8 cellular contexts compared by ENCODE assay signal in the genomic region with DNA sequence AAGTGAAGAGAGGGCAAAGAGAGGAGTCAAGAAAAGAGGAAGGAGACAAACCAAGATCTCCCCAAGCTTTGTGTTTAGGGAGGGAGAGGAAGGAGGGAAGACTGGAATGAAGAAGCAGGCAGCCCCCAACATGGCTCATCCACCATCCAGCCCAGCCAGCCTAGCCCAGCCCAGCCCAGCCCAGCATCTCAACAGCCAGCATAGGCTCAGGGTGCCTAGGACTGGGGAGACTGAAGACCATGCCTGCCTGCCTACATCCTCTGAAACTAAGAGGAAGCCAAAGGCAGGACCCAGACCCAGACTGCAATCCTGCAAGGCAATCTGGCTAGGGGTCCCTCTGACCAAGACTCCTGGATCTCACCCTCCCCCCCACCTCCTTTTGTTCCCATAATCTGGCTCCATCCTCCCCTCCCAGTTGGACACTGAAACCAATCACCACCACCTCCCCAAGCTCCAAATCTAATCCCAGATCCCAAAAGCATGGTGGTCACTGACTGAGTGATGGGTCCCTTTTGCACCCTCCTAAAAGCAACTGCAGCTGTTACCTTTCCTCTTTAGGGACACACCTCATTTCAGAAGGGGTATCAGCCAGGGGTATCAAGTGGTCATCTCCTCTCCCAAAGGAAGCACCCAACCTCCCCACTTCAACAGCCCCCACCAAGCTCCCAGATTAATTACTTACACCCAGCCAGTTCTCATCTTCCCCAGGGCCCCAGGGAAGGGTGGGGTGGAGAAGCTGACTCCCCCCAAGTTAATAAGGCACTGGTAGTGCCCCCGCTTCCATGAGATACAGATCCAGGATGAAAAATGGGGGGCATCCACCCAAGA. TPM values are rescaled to one million over a fixed set of nuclear protein-coding genes. Genes with fewer than 3 reads are reported as not detected.
DNase-seq lines count a peak whose midpoint lies in the region; ATAC-seq and TF ChIP-seq lines count a peak whose summit lies in the region.

No MANE protein-coding gene starts in this region.

- intact Hi-C loops in gastrocnemius medialis (cut with DNase I; ENCODE audit: low total_unique reads) = loop anchor here (5.0 kb wide), 1 partner anchor 205 kb away; no protein-coding TSS in a partner anchor

- TF ChIP-seq CTCF in SU-DHL-6 (IDR thresholded peaks at IDR 0.05; ENCODE audit: insufficient read depth, low read length, poor library complexity, severe bottlenecking) (no peak), fibroblast of the aortic adventitia (IDR thresholded peaks at IDR 0.05; ENCODE audit: insufficient read depth, low read length) (no peak), gastrocnemius medialis (IDR thresholded peaks at IDR 0.05 in 4 of 5, conservative IDR thresholded peaks at IDR 0.05 in 1 of 5) (no peak)

- H3K79me2 ChIP-seq in SU-DHL-6 (ENCODE audit: insufficient read depth, low read length) = no peaks in the 10 kb centered on the region

- no peaks in the 10 kb centered on the region for H4K20me1 ChIP-seq in SU-DHL-6 (ENCODE audit: low read depth, low read length)

- no peak for ATAC-seq in gastrocnemius medialis

- TF ChIP-seq POLR2A in gastrocnemius medialis (IDR thresholded peaks at IDR 0.05) = no peak

- H3K27me3 ChIP-seq in H7 (ENCODE audit: control insufficient read depth, insufficient read depth, low read length) = no peaks in the 10 kb centered on the region
- H3K27me3 ChIP-seq in SU-DHL-6 (ENCODE audit: low read length) = no peaks in the 10 kb centered on the region
- no peaks in the 10 kb centered on the region for H3K27me3 ChIP-seq in gastrocnemius medialis

- H3K27ac ChIP-seq in SU-DHL-6 (ENCODE audit: low read depth, low read length) (no peak overlapping the region), gastrocnemius medialis (peak overlapping the region; percentile 93 to 99 (median 96))

- H3K4me3 ChIP-seq in H7 (ENCODE audit: insufficient read depth, low read depth, low read length) (peak overlapping the region; percentile 75), SU-DHL-6 (ENCODE audit: insufficient read depth, low read length, poor library complexity, severe bottlenecking) (no peak overlapping the region), fibroblast of the aortic adventitia (ENCODE audit: low read depth, low read length) (peak overlapping the region; percentile 90), gastrocnemius medialis (peak overlapping the region; percentile 81 to 97 (median 89))

- H2AFZ ChIP-seq in SU-DHL-6 (ENCODE audit: low read depth, low read length, severe bottlenecking) = no peak overlapping the region

- H3K4me1 ChIP-seq in gastrocnemius medialis = peaks cover 55 to 56% of the 10 kb centered on the region in 2 donors

- no peaks in the 10 kb centered on the region for H3K9me2 ChIP-seq in SU-DHL-6 (replicated peaks; ENCODE audit: insufficient read depth, low read length)

- no peaks in the 10 kb centered on the region for H3F3A ChIP-seq in SU-DHL-6 (ENCODE audit: insufficient read depth)

- DNase-seq in H7 (peak; percentile 48), fibroblast of the aortic adventitia (ENCODE audit: low read depth) (no peak), gastrocnemius medialis (no peak), T1000 (lab: John Stamatoyannopoulos, UW) (no peak), DMS 273 (lab: John Stamatoyannopoulos, UW; ENCODE audit: unreplicated experiment) (no peak), NCI-H69 (lab: John Stamatoyannopoulos, UW) (no peak)
- DNase-seq in stimulated activated CD8-positive, alpha-beta memory T cell treated with anti-CD3 and anti-CD28 coated beads, Interleukin-4, amount 100 ng/mL, for 48 hours = no peak

- no peak overlapping the region; the same call in 1 of the 2 replicates for H3K9ac ChIP-seq in SU-DHL-6 (ENCODE audit: low read length)

- in situ Hi-C loops in gastrocnemius medialis (cut with MboI; ENCODE audit: low sequenced_read_pairs in 4 of 4) = loop anchor here in 2 of 4 donors (5.0 to 10.0 kb wide), 2 partner anchors 55 to 57 kb away; a partner anchor contains a TSS

- H3K9me3 ChIP-seq in SU-DHL-6 (ENCODE audit: insufficient read depth, low read length) (no peaks in the 10 kb centered on the region), gastrocnemius medialis (no peaks in the 10 kb centered on the region)

- H3K36me3 ChIP-seq in H7 (replicated peaks; ENCODE audit: control insufficient read depth, insufficient read depth, low read length) = no peaks in the 10 kb centered on the region
- H3K36me3 ChIP-seq in SU-DHL-6 (ENCODE audit: low read length) = no peaks in the 10 kb centered on the region
- peaks cover 0 to 2% of the 10 kb centered on the region in 2 donors for H3K36me3 ChIP-seq in gastrocnemius medialis

- peak overlapping the region; percentile 78 for H3K4me2 ChIP-seq in SU-DHL-6 (ENCODE audit: low read depth, low read length, poor library complexity, severe bottlenecking)

RNA-seq across cellular contexts. Expression of a gene that starts 1.2 kb away (rescaled TPM):
- total RNA-seq in H7 (2014; rRNA removed; shearing (Covaris generic)) = 72.5 and 89.0 TPM in 2 replicates
- total RNA-seq in fibroblast of the aortic adventitia (ENCODE audit: low replicate concordance) (29.4 and 53.1 TPM in 2 replicates), gastrocnemius medialis (100 to 1,000 TPM in 2 of 4 donors, 10 to 100 TPM in 2; 36.5 to 301 (median 88.0) TPM)

RNA-seq across cellular contexts. Expression of a gene that starts 19.5 kb away (rescaled TPM):
- 12.9 and 15.7 TPM in 2 replicates for total RNA-seq in H7 (2014; rRNA removed; shearing (Covaris generic))
- total RNA-seq in fibroblast of the aortic adventitia (ENCODE audit: low replicate concordance) = 0.25 and 6.1 TPM in 2 replicates
- 1 to 10 TPM in 3 of 4 donors, under 1 TPM in 1; 0.97 to 7.4 (median 1.9) TPM for total RNA-seq in gastrocnemius medialis

RNA-seq across cellular contexts. Expression of a gene that starts 48.3 kb away (rescaled TPM):
- total RNA-seq in H7 (2014; rRNA removed; shearing (Covaris generic)) = 0.17 TPM in 1 of 2 replicates, not detected in the other
- 0.27 TPM in 1 of 2 replicates, not detected in the other for total RNA-seq in fibroblast of the aortic adventitia (ENCODE audit: low replicate concordance)
- 100 to 1,000 TPM in 1 of 4 donors, 10 to 100 TPM in 3; 13.2 to 134 (median 34.2) TPM for total RNA-seq in gastrocnemius medialis

RNA-seq across cellular contexts. Expression of a gene that starts 51.7 kb away (rescaled TPM):
- total RNA-seq in H7 (2014; rRNA removed; shearing (Covaris generic)) = 94.0 and 104 TPM in 2 replicates
- 9.5 and 38.9 TPM in 2 replicates for total RNA-seq in fibroblast of the aortic adventitia (ENCODE audit: low replicate concordance)
- 10 to 100 TPM; 30.5 to 40.5 (median 36.4) TPM for total RNA-seq in gastrocnemius medialis

RNA-seq across cellular contexts. Expression of a gene that starts 55.7 kb away (rescaled TPM):
- 101 and 109 TPM in 2 replicates for total RNA-seq in H7 (2014; rRNA removed; shearing (Covaris generic))
- total RNA-seq in fibroblast of the aortic adventitia (ENCODE audit: low replicate concordance) (13.2 and 77.5 TPM in 2 replicates), gastrocnemius medialis (10 to 100 TPM; 41.6 to 79.0 (median 56.5) TPM)

Comparison
In these comparisons a context has a peak if more than half of its experiments do, and no peak if none do; other contexts are left out.
1. RNA of a gene that starts 48.3 kb away (total RNA-seq): 13.2 to 134 TPM in gastrocnemius medialis; 0.27 TPM in fibroblast of the aortic adventitia and 0.17 TPM in H7; every median in the first group is over 10 times any median in the second.